In genomic region chr7:4739528-4739992, GRCh38 we compare ENCODE assay signal across 8 cellular contexts. TPM values are rescaled to one million over a fixed set of nuclear protein-coding genes. Genes with fewer than 3 reads are reported as not detected.
DNase-seq lines count a peak whose midpoint lies in the region; ATAC-seq lines count a peak whose summit lies in the region.

No MANE protein-coding gene starts in this region.

- H3K27me3 ChIP-seq in effector memory CD4-positive, alpha-beta T cell (replicated peaks; ENCODE audit: control insufficient read depth, insufficient read depth, low read length, poor library complexity, severe bottlenecking) = no peaks in the 10 kb centered on the region
- H3K27me3 ChIP-seq in aorta (ENCODE audit: control insufficient read depth in 1 of 2, insufficient read depth in 2 of 2, low read length in 1 of 2) = no peaks in the 10 kb centered on the region

- peak; percentile 78 for DNase-seq in activated CD4-positive, alpha-beta T cell treated with anti-CD3 and anti-CD28 coated beads, Interleukin-2, amount 10 ng/mL, durations not matched to agents 24 days and 14 days
- DNase-seq in effector memory CD4-positive, alpha-beta T cell = peak; percentile 37 to 49 (median 46)
- DNase-seq in naive B cell (peak; percentile 21), aorta (no peak), ecto neural progenitor cell (ENCODE audit: low spot score) (no peak), EL (no peak)

- peak; percentile 64 to 67 for ATAC-seq in naive B cell (ENCODE audit: low read depth in 2 of 2)
- ATAC-seq in aorta (ENCODE audit: low FRiP score) = peak; percentile 68
- no peak for ATAC-seq in HG03045 (IDR thresholded peaks at IDR 0.05; ENCODE audit: unreplicated experiment)

- peak overlapping the region; percentile 48 for H3K27ac ChIP-seq in effector memory CD4-positive, alpha-beta T cell (ENCODE audit: insufficient read depth, low read length, poor library complexity, severe bottlenecking)
- peak overlapping the region; percentile 47 to 78 for H3K27ac ChIP-seq in aorta (ENCODE audit: low read depth in 1 of 2, low read length in 2 of 2)

- intact Hi-C loops in activated CD4-positive, alpha-beta T cell treated with anti-CD3 and anti-CD28 coated beads, Interleukin-2, amount 10 ng/mL, durations not matched to agents 24 days and 14 days (cut with micrococcal nuclease) = no loop called here
- intact Hi-C loops in aorta (cut with DNase I) = no loop called here

- H3K9me3 Mint-ChIP-seq in IgD-negative memory B cell (no peaks in the 10 kb centered on the region), naive B cell (no peaks in the 10 kb centered on the region)
- no peaks in the 10 kb centered on the region for H3K9me3 Mint-ChIP-seq in activated CD4-positive, alpha-beta T cell treated with anti-CD3 and anti-CD28 coated beads, Interleukin-2, amount 10 ng/mL, durations not matched to agents 24 days and 14 days

- peak overlapping the region in 2 of 4 donors; percentile 41 to 48 for H3K4me3 Mint-ChIP-seq in IgD-negative memory B cell
- H3K4me3 Mint-ChIP-seq in activated CD4-positive, alpha-beta T cell treated with anti-CD3 and anti-CD28 coated beads, Interleukin-2, amount 10 ng/mL, durations not matched to agents 24 days and 14 days = peak overlapping the region; percentile 83
- peak overlapping the region in 4 of 8 donors; percentile 46 to 80 (median 58) for H3K4me3 Mint-ChIP-seq in naive B cell

- 9 to 11% methylated on average over 16 of the region's 16 CpGs for WGBS in aorta, 2 donors

- peaks cover 21% of the 10 kb centered on the region for H3K36me3 ChIP-seq in effector memory CD4-positive, alpha-beta T cell (ENCODE audit: control insufficient read depth, insufficient read depth, low read length)
- H3K36me3 ChIP-seq in aorta (ENCODE audit: control insufficient read depth in 1 of 2, insufficient read depth in 2 of 2, low read length in 1 of 2) = no peaks in the 10 kb centered on the region

- peaks cover 18 to 21% (median 21%) of the 10 kb centered on the region in 3 donors for H3K4me1 Mint-ChIP-seq in IgD-negative memory B cell
- peaks cover 57% of the 10 kb centered on the region for H3K4me1 Mint-ChIP-seq in activated CD4-positive, alpha-beta T cell treated with anti-CD3 and anti-CD28 coated beads, Interleukin-2, amount 10 ng/mL, durations not matched to agents 24 days and 14 days
- peaks cover 26 to 66% (median 36%) of the 10 kb centered on the region in 3 donors for H3K4me1 Mint-ChIP-seq in naive B cell

- no peaks in the 10 kb centered on the region for H3K27me3 Mint-ChIP-seq in IgD-negative memory B cell
- no peaks in the 10 kb centered on the region for H3K27me3 Mint-ChIP-seq in activated CD4-positive, alpha-beta T cell treated with anti-CD3 and anti-CD28 coated beads, Interleukin-2, amount 10 ng/mL, durations not matched to agents 24 days and 14 days
- no peaks in the 10 kb centered on the region for H3K27me3 Mint-ChIP-seq in naive B cell

- H3K4me3 ChIP-seq in effector memory CD4-positive, alpha-beta T cell (ENCODE audit: insufficient read depth, low read depth, low read length, poor library complexity, severe bottlenecking) = peak overlapping the region; percentile 3
- peak overlapping the region in 1 of 2 donors; percentile 27 for H3K4me3 ChIP-seq in aorta (ENCODE audit: low read length in 2 of 2)

- H3K27ac Mint-ChIP-seq in IgD-negative memory B cell = peak overlapping the region in 2 of 3 donors; percentile 27 to 79
- H3K27ac Mint-ChIP-seq in activated CD4-positive, alpha-beta T cell treated with anti-CD3 and anti-CD28 coated beads, Interleukin-2, amount 10 ng/mL, durations not matched to agents 24 days and 14 days = peak overlapping the region; percentile 86
- peak overlapping the region in 5 of 6 donors; percentile 64 to 83 (median 78) for H3K27ac Mint-ChIP-seq in naive B cell

- no peaks in the 10 kb centered on the region for H3K36me3 Mint-ChIP-seq in IgD-negative memory B cell
- peaks cover 27% of the 10 kb centered on the region for H3K36me3 Mint-ChIP-seq in activated CD4-positive, alpha-beta T cell treated with anti-CD3 and anti-CD28 coated beads, Interleukin-2, amount 10 ng/mL, durations not matched to agents 24 days and 14 days (ENCODE audit: low read depth)
- peaks cover 0 to 4% of the 10 kb centered on the region in 2 donors for H3K36me3 Mint-ChIP-seq in naive B cell

- peaks cover 20% of the 10 kb centered on the region for H3K4me1 ChIP-seq in effector memory CD4-positive, alpha-beta T cell (ENCODE audit: control insufficient read depth, insufficient read depth, low read length, poor library complexity, severe bottlenecking)
- peaks cover 0 to 2% of the 10 kb centered on the region in 2 donors for H3K4me1 ChIP-seq in aorta (ENCODE audit: control insufficient read depth in 1 of 2, insufficient read depth in 2 of 2, low read length in 2 of 2)

- H3K9me3 ChIP-seq in effector memory CD4-positive, alpha-beta T cell (ENCODE audit: control insufficient read depth, low read length) = no peaks in the 10 kb centered on the region
- H3K9me3 ChIP-seq in aorta (ENCODE audit: control insufficient read depth, low read length) = no peaks in the 10 kb centered on the region

RNA-seq across cellular contexts. Expression of gene AP5Z1, which starts 35.9 kb away (rescaled TPM):
- polyA plus RNA-seq in IgD-negative memory B cell = 37.7 TPM
- total RNA-seq in activated CD4-positive, alpha-beta T cell treated with anti-CD3 and anti-CD28 coated beads, Interleukin-2, amount 10 ng/mL, durations not matched to agents 24 days and 14 days = 42.2 and 44.4 TPM in 2 replicates
- 10 to 100 TPM; 27.8 to 52.3 (median 37.3) TPM for polyA plus RNA-seq in naive B cell (ENCODE audit: low read depth in 6 of 6)
- 10 to 100 TPM; 30.7 to 45.3 TPM for total RNA-seq in aorta
- 10 to 100 TPM; 12.5 to 99.9 TPM for polyA plus RNA-seq in aorta

RNA-seq across cellular contexts. Expression of gene FOXK1, which starts 57.5 kb away (rescaled TPM):
- polyA plus RNA-seq in IgD-negative memory B cell (2.3 TPM), naive B cell (ENCODE audit: low read depth in 6 of 6) (1 to 10 TPM in 5 of 6 donors, under 1 TPM in 1; 0.92 to 3.1 (median 1.8) TPM), aorta (1 to 10 TPM; 5.1 to 8.7 TPM)
- 36.6 TPM in 2 replicates for total RNA-seq in activated CD4-positive, alpha-beta T cell treated with anti-CD3 and anti-CD28 coated beads, Interleukin-2, amount 10 ng/mL, durations not matched to agents 24 days and 14 days
- 10 to 100 TPM; 41.4 to 47.5 TPM for total RNA-seq in aorta

Comparison
In these comparisons a context has a peak if more than half of its experiments do, and no peak if none do; other contexts are left out.
1. DNase-seq: peak in activated CD4-positive, alpha-beta T cell treated with anti-CD3 and anti-CD28 coated beads, Interleukin-2, amount 10 ng/mL, durations not matched to agents 24 days and 14 days (single experiment), effector memory CD4-positive, alpha-beta T cell (3 of 3) and naive B cell (single experiment); none in aorta (0 of 2), ecto neural progenitor cell (single experiment) and EL (single experiment).
2. Peak in every context shown above with its lines, with median percentiles within 50 percentile points of each other: H3K27ac Mint-ChIP-seq.